In the genomic region with DNA sequence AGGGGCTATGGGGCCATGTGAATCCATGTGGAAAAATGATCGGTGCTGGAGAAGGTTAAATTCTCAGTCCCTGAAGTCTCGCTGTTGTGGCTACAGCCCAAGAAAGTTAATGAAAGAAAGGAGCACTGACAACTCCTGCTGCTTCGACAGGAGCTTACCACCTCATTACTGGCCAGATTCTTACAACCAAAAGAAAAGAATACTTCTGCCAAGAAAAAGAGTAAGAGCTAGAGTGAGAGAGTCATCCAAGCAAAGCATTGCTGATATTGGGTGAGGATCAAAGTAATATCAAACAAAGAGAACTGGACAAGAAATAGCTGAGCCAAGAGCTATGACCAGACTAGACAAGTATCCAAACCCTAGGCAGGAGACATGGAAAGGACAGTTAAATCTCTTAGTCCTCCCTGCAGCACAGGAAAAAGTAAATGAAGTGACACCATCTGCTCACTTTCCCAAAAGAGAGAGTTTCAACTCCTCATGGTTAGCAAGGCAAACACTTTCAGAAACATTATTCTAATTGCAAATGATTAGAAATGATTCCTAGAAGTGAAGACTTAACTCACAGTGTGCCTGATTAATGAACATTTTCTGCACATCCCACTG, we compare ENCODE assay signal across 22 cellular contexts.
DNase-seq lines count a peak whose midpoint lies in the region; ATAC-seq, FAIRE-seq and TF ChIP-seq lines count a peak whose summit lies in the region.
"Had no signal": no experiment of that assay in that cellular context is flagged by ENCODE, and none has a peak within 500 bp of the region (broad histone marks: within the 10 kb centered on the region; RNA-seq: fewer than 3 reads in every experiment).

No MANE protein-coding gene starts in this region.

- no peaks in the 10 kb centered on the region for H3K79me2 ChIP-seq in endothelial cell of umbilical vein (ENCODE audit: control insufficient read depth, insufficient read depth, low read length)

- H3K4me2 ChIP-seq in endothelial cell of umbilical vein (ENCODE audit: insufficient read depth, low read length): no peak overlapping the region
- H3K4me2 ChIP-seq: smooth muscle cell had no signal

- TF ChIP-seq POLR2A in endothelial cell of umbilical vein (IDR thresholded peaks at IDR 0.05; ENCODE audit: low read depth, low read length): no peak

- H3K4me3 ChIP-seq in AG04449 (ENCODE audit: low read depth, low read length) (no peak overlapping the region), MG63 (no peak overlapping the region), endothelial cell of umbilical vein (replicated peaks in 1 of 3; ENCODE audit: insufficient read depth in 1 of 3, low read depth in 1 of 3, low read length in 3 of 3) (no peak overlapping the region)
- H3K4me3 ChIP-seq: smooth muscle cell, transverse colon had no signal

- H3K4me3 Mint-ChIP-seq in nephron progenitor cell: no peak overlapping the region
- H3K4me3 Mint-ChIP-seq: activated naive CD4-positive, alpha-beta T cell treated with anti-CD3 and anti-CD28 coated beads, Interleukin-2, amount 50 U/mL, for 24 hours; central memory CD8-positive, alpha-beta T cell; memory B cell; stimulated activated memory B cell treated with anti-CD40 and anti-IgM and Interleukin-4, amounts not matched to agents 10 μg/mL and 1 μg/mL and 100 μg/mL, for 72 hours had no signal

- H2AFZ ChIP-seq in endothelial cell of umbilical vein (ENCODE audit: low read depth, low read length): peak overlapping the region; percentile 3

- CTCF ChIA-PET in AG04449 (lab: Yijun Ruan, JAX) (no interaction called here), endothelial cell of umbilical vein (lab: Charles Lee) (no interaction called here)

- BruUV-seq in endothelial cell of umbilical vein (replicated peaks; lab: Mats Ljungman, UMichigan): no TSS peak

- no peaks in the 10 kb centered on the region for H3K36me3 Mint-ChIP-seq in nephron progenitor cell (ENCODE audit: low read depth)
- H3K36me3 Mint-ChIP-seq: activated naive CD4-positive, alpha-beta T cell treated with anti-CD3 and anti-CD28 coated beads, Interleukin-2, amount 50 U/mL, for 24 hours; memory B cell; stimulated activated memory B cell treated with anti-CD40 and anti-IgM and Interleukin-4, amounts not matched to agents 10 μg/mL and 1 μg/mL and 100 μg/mL, for 72 hours had no signal

- H3K36me3 ChIP-seq in MG63: no peaks in the 10 kb centered on the region
- no peaks in the 10 kb centered on the region for H3K36me3 ChIP-seq in endothelial cell of umbilical vein (ENCODE audit: control insufficient read depth in 2 of 2, extremely low read depth in 1 of 2, insufficient read depth in 2 of 2, low read length in 2 of 2)
- H3K36me3 ChIP-seq: neutrophil, transverse colon had no signal

- DNase-seq in AG04449 (ENCODE audit: low read depth, low spot score): peak; percentile 24
- peak; percentile 62 for DNase-seq in MG63
- no peak for DNase-seq in endothelial cell of umbilical vein (ENCODE audit: low read depth, low spot score)
- DNase-seq in nephron progenitor cell: no peak
- DNase-seq in Kasumi-1 (lab: John Stamatoyannopoulos, UW): no peak
- DNase-seq in NCI-H1694 treated with DMSO at 0.1 percent for 48 hours (lab: John Stamatoyannopoulos, UW): no peak
- DNase-seq in ACHN: no peak
- DNase-seq: activated CD4-positive, alpha-beta T cell treated with anti-CD3 and anti-CD28 coated beads for 4 hours; activated T-cell treated with anti-CD3 and anti-CD28 coated beads for 4 hours; GF-D8; NCI-H1694; SHP77 treated with DMSO at 0.1 percent for 48 hours; T-helper 9 cell; transverse colon had no signal

- H3K27me3 Mint-ChIP-seq in nephron progenitor cell (ENCODE audit: low read depth, poor library complexity): no peaks in the 10 kb centered on the region
- H3K27me3 Mint-ChIP-seq: activated naive CD4-positive, alpha-beta T cell treated with anti-CD3 and anti-CD28 coated beads, Interleukin-2, amount 50 U/mL, for 24 hours; central memory CD8-positive, alpha-beta T cell; memory B cell; stimulated activated memory B cell treated with anti-CD40 and anti-IgM and Interleukin-4, amounts not matched to agents 10 μg/mL and 1 μg/mL and 100 μg/mL, for 72 hours had no signal

- peak overlapping the region; percentile 81 for H3K27ac Mint-ChIP-seq in nephron progenitor cell
- H3K27ac Mint-ChIP-seq: activated naive CD4-positive, alpha-beta T cell treated with anti-CD3 and anti-CD28 coated beads, Interleukin-2, amount 50 U/mL, for 24 hours; memory B cell; stimulated activated memory B cell treated with anti-CD40 and anti-IgM and Interleukin-4, amounts not matched to agents 10 μg/mL and 1 μg/mL and 100 μg/mL, for 72 hours had no signal

- no peak overlapping the region for H3K9ac ChIP-seq in endothelial cell of umbilical vein (replicated peaks; ENCODE audit: extremely low read depth, insufficient read depth, low read length)

- no peaks in the 10 kb centered on the region for H3K9me3 Mint-ChIP-seq in nephron progenitor cell
- H3K9me3 Mint-ChIP-seq: activated naive CD4-positive, alpha-beta T cell treated with anti-CD3 and anti-CD28 coated beads, Interleukin-2, amount 50 U/mL, for 24 hours; central memory CD8-positive, alpha-beta T cell; stimulated activated memory B cell treated with anti-CD40 and anti-IgM and Interleukin-4, amounts not matched to agents 10 μg/mL and 1 μg/mL and 100 μg/mL, for 72 hours had no signal

- dilution Hi-C loops in endothelial cell of umbilical vein (cut with MboI; ENCODE audit: extremely low pct_ligation_motif_present, low sequenced_read_pairs): no loop called here

- in situ Hi-C loops in ACHN (cut with HindIII; ENCODE audit: low pct_ligation_motif_present, low pct_unique_long_range_greater_than_20kb, low sequenced_read_pairs): no loop called here

- no peaks in the 10 kb centered on the region for H4K20me1 ChIP-seq in endothelial cell of umbilical vein (replicated peaks; ENCODE audit: control insufficient read depth, extremely low read depth, insufficient read depth, low read length)

- POLR2A ChIA-PET in AG04449 (lab: Yijun Ruan, JAX) (no interaction called here), endothelial cell of umbilical vein (lab: Charles Lee) (no interaction called here)

- no peak overlapping the region for H3K27ac ChIP-seq in endothelial cell of umbilical vein (ENCODE audit: insufficient read depth, low read depth, low read length)
- H3K27ac ChIP-seq: neutrophil, transverse colon had no signal

- no peaks in the 10 kb centered on the region for H3K4me1 ChIP-seq in endothelial cell of umbilical vein (ENCODE audit: control insufficient read depth, extremely low read depth, insufficient read depth, low read length)
- H3K4me1 ChIP-seq: transverse colon had no signal

- H3K9me3 ChIP-seq in MG63: no peaks in the 10 kb centered on the region
- no peaks in the 10 kb centered on the region for H3K9me3 ChIP-seq in endothelial cell of umbilical vein (replicated peaks; ENCODE audit: control insufficient read depth, insufficient read depth, low read length)
- H3K9me3 ChIP-seq: neutrophil, transverse colon had no signal

- FAIRE-seq in endothelial cell of umbilical vein (lab: Jason Lieb, UNC): no peak
- FAIRE-seq: A204.1 had no signal

- H3K4me1 Mint-ChIP-seq in nephron progenitor cell: peaks cover 6% of the 10 kb centered on the region
- H3K4me1 Mint-ChIP-seq: activated naive CD4-positive, alpha-beta T cell treated with anti-CD3 and anti-CD28 coated beads, Interleukin-2, amount 50 U/mL, for 24 hours; central memory CD8-positive, alpha-beta T cell; memory B cell; stimulated activated memory B cell treated with anti-CD40 and anti-IgM and Interleukin-4, amounts not matched to agents 10 μg/mL and 1 μg/mL and 100 μg/mL, for 72 hours had no signal

- TF ChIP-seq CTCF in AG04449 (IDR thresholded peaks at IDR 0.05; ENCODE audit: insufficient read depth, low read length, missing control alignments): no peak
- TF ChIP-seq CTCF in endothelial cell of umbilical vein (IDR thresholded peaks at IDR 0.05; ENCODE audit: extremely low read depth in 1 of 2, insufficient read depth in 1 of 2, low read depth in 1 of 2, low read length in 2 of 2): no peak
- no peak for TF ChIP-seq CTCF in nephron progenitor cell (IDR thresholded peaks at IDR 0.05)

- H3K27me3 ChIP-seq in MG63 (no peaks in the 10 kb centered on the region), endothelial cell of umbilical vein (ENCODE audit: control insufficient read depth in 2 of 2, insufficient read depth in 2 of 2, low read length in 2 of 2) (no peaks in the 10 kb centered on the region)
- H3K27me3 ChIP-seq: neutrophil, transverse colon had no signal

- H3K9me1 ChIP-seq in endothelial cell of umbilical vein (replicated peaks; ENCODE audit: control insufficient read depth, extremely low read depth, insufficient read depth, low read length): no peaks in the 10 kb centered on the region

- intact Hi-C loops in endothelial cell of umbilical vein (cut with micrococcal nuclease): no loop called here

- no peak for ATAC-seq in GM21367 (IDR thresholded peaks at IDR 0.05; ENCODE audit: unreplicated experiment)
- ATAC-seq: stimulated activated memory B cell treated with anti-CD40 and anti-IgM and Interleukin-4, amounts not matched to agents 10 μg/mL and 1 μg/mL and 100 μg/mL, for 72 hours had no signal

TF ChIP-seq in endothelial cell of umbilical vein, 7 proteins besides CTCF, POLR2A, EP300 and RAD21:
- TF ChIP-seq JUN (IDR thresholded peaks at IDR 0.05; ENCODE audit: borderline replicate concordance, insufficient read depth, insufficient read length, low read depth): no peak

Comparison
In these comparisons a context has a peak if more than half of its experiments do, and no peak if none do; other contexts are left out.
1. DNase-seq: peak in AG04449 (single experiment) and MG63 (single experiment); none in endothelial cell of umbilical vein (single experiment), nephron progenitor cell (single experiment), Kasumi-1 (0 of 2), NCI-H1694 treated with DMSO at 0.1 percent for 48 hours (single experiment) and ACHN (single experiment).